13 cellular contexts compared by ENCODE assay signal in genomic region chr10:70323697-70324340, GRCh38. TPM values are rescaled to one million over a fixed set of nuclear protein-coding genes. Genes with fewer than 3 reads are reported as not detected.
DNase-seq lines count a peak whose midpoint lies in the region; ATAC-seq, FAIRE-seq and TF ChIP-seq lines count a peak whose summit lies in the region.
"Had no signal": no experiment of that assay in that cellular context is flagged by ENCODE, and none has a peak within 500 bp of the region (broad histone marks: within the 10 kb centered on the region; RNA-seq: fewer than 3 reads in every experiment).

No MANE protein-coding gene starts in this region.

- DNase-seq in Right ventricle myocardium superior = no peak
- no peak for DNase-seq in left cardiac atrium
- peak; percentile 38 for DNase-seq in WERI-Rb-1
- DNase-seq in right lobe of liver = peak; percentile 84 to 90 (median 89)
- no peak for DNase-seq in urothelium cell line (ENCODE audit: low spot score)
- no peak for DNase-seq in HUDEP-2 (lab: John Stamatoyannopoulos, UW; ENCODE audit: unreplicated experiment in 76 of 76)
- DNase-seq in stimulated activated naive CD4-positive, alpha-beta T cell (lab: John Stamatoyannopoulos, UW) = no peak
- DNase-seq: HCEC 1CT; NCI-H526; stimulated activated CD4-positive, alpha-beta T cell treated with anti-CD3 and anti-CD28 coated beads, Interleukin-15, amount 100 ng/mL, for 24 hours had no signal

- H3K4me1 ChIP-seq in right lobe of liver = peaks cover 0 to 16% (median 8%) of the 10 kb centered on the region in 4 donors

- H3K4me3 ChIP-seq in WERI-Rb-1 (ENCODE audit: low read depth, low read length) (no peak overlapping the region), right lobe of liver (peak overlapping the region; percentile 56 to 89 (median 74))

- intact Hi-C loops in Right ventricle myocardium superior (cut with DNase I) (no loop called here), left cardiac atrium (cut with DNase I) (no loop called here), right lobe of liver (cut with DNase I) (no loop called here)

- H3K36me3 ChIP-seq in WERI-Rb-1 = peaks cover 11% of the 10 kb centered on the region
- H3K36me3 ChIP-seq in right lobe of liver = peaks cover 0 to 6% (median 0%) of the 10 kb centered on the region in 4 donors

- FAIRE-seq in urothelium cell line (lab: Jason Lieb, UNC) = peak; percentile 32
- FAIRE-seq: endometrium had no signal

- TF ChIP-seq POLR2A in right lobe of liver (IDR thresholded peaks at IDR 0.05) = no peak

- TF ChIP-seq CTCF in WERI-Rb-1 (IDR thresholded peaks at IDR 0.05; ENCODE audit: low read depth, low read length) (peak; percentile 44; the same call in 1 of the 2 replicates), right lobe of liver (IDR thresholded peaks at IDR 0.05) (peak; percentile 24 to 54 (median 40))

- H3K27ac ChIP-seq in WERI-Rb-1 (no peak overlapping the region; the same call in 1 of the 2 replicates), right lobe of liver (peak overlapping the region; percentile 28 to 65 (median 50))

- WGBS in right lobe of liver (ENCODE audit: insufficient coverage, low coverage, low lambda C conversion rate, missing lambda C conversion rate) = 36% methylated on average over 8 of the region's 18 CpGs

- H3K9me3 ChIP-seq in WERI-Rb-1 (ENCODE audit: severe bottlenecking) (no peaks in the 10 kb centered on the region), right lobe of liver (no peaks in the 10 kb centered on the region)

- H3K27me3 ChIP-seq in WERI-Rb-1 (ENCODE audit: insufficient read depth, low read depth, severe bottlenecking) = no peaks in the 10 kb centered on the region
- H3K27me3 ChIP-seq in right lobe of liver = no peaks in the 10 kb centered on the region

- peak; percentile 22 for ATAC-seq in Right ventricle myocardium superior (ENCODE audit: poor library complexity)
- ATAC-seq in left cardiac atrium = no peak
- peak; percentile 95 to 97 (median 96) for ATAC-seq in right lobe of liver
- no peak for ATAC-seq in HG02623 (IDR thresholded peaks at IDR 0.05; ENCODE audit: unreplicated experiment)

RNA-seq across cellular contexts. Expression of gene NPFFR1, which starts 40.0 kb away (rescaled TPM):
- total RNA-seq in Right ventricle myocardium superior = 0.03 TPM
- total RNA-seq in left cardiac atrium = under 1 TPM; 0.05 to 0.12 TPM
- total RNA-seq in right lobe of liver = not detected
- total RNA-seq: activated CD8-positive, alpha-beta memory T cell treated with anti-CD3 and anti-CD28 coated beads for 36 hours had no signal

RNA-seq across cellular contexts. Expression of gene LRRC20, which starts 58.6 kb away (rescaled TPM):
- total RNA-seq in Right ventricle myocardium superior (59.9 TPM), left cardiac atrium (10 to 100 TPM; 17.6 to 43.3 TPM), right lobe of liver (10 to 100 TPM in 5 of 6 experiments, 1 to 10 TPM in 1; 9.6 to 22.5 (median 16.6) TPM)

Comparison
In these comparisons a context has a peak if more than half of its experiments do, and no peak if none do; other contexts are left out.
1. ATAC-seq: peak in Right ventricle myocardium superior (single experiment) and right lobe of liver (4 of 4); none in left cardiac atrium (0 of 2) and HG02623 (single experiment).
2. DNase-seq: peak in WERI-Rb-1 (single experiment) and right lobe of liver (3 of 3); none in Right ventricle myocardium superior (single experiment), left cardiac atrium (single experiment), urothelium cell line (single experiment), HUDEP-2 (0 of 76) and stimulated activated naive CD4-positive, alpha-beta T cell (0 of 6).